ENCODE assay signal across 1 cellular context in the genomic region with DNA sequence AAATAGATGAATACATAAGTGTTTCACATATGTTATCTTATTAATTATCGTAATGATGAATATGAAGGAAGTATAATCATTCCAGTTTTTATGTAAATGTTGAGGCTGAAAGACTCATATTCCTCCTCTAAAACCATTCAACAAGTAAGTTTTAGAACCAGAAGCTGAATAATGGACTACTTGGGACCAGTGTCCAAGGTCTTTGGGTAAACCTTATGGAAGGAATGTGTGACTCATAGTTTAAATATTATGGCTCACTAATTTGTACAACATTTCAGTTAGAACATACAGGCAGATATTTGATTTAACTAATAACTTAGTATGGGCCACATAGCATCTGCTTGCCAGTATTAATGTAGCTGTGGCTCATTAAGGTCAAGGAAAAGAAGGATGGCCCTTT.
TF ChIP-seq lines count a peak whose summit lies in the region.

No MANE protein-coding gene starts in this region.

TF ChIP-seq in K562, 482 proteins besides CTCF, POLR2A, EP300 and RAD21:
- 0 out of 2 replicates have a peak, but pooled peaks have one; percentile 4 for TF ChIP-seq JUND (IDR thresholded peaks at IDR 0.05; ENCODE audit: borderline replicate concordance, low read depth, low read length)
- TF ChIP-seq JUND (tag; IDR thresholded peaks at IDR 0.05; ENCODE audit: borderline replicate concordance, low read depth, low read length) = no peak
- TF ChIP-seq MCM2 (IDR thresholded peaks at IDR 0.05; ENCODE audit: low read depth) = no peak
- TF ChIP-seq FOSL1 (tag; conservative IDR thresholded peaks at IDR 0.05) = peak; percentile 38; the same call in 1 of the 2 replicates
